In genomic region chr7:77798394-77799077, GRCh38 we compare ENCODE assay signal across 8 cellular contexts. TPM values are rescaled to one million over a fixed set of nuclear protein-coding genes. Genes with fewer than 3 reads are reported as not detected.
A peak's percentile ranks its signal among the peaks of the same experiment; 100 is the strongest.
DNase-seq lines count a peak whose midpoint lies in the region; ATAC-seq and TF ChIP-seq lines count a peak whose summit lies in the region.

TSS of gene PHTF2 (plus strand) at chr7:77798773.
TSS of gene TMEM60 (minus strand) at chr7:77798434. CDS start at chr7:77794373, 4,061 bp downstream.

- H3K4me1 ChIP-seq in gastroesophageal sphincter (peaks cover 0 to 65% (median 7%) of the 10 kb centered on the region in 3 donors), neutrophil (ENCODE audit: control insufficient read depth in 1 of 2, insufficient read depth in 1 of 2, low read depth in 1 of 2, low read length in 1 of 2) (peaks cover 40 to 41% of the 10 kb centered on the region in 2 experiments)

- POLR2A ChIA-PET in GM10248 (lab: Yijun Ruan, JAX), result no interaction called here

- H3K4me3 ChIP-seq in NB4 (ENCODE audit: low read depth, low read length) (peak within 1 kb of the TSS; percentile 88), SK-N-MC (peak within 1 kb of the TSS; percentile 100), gastroesophageal sphincter (peak within 1 kb of the TSS; percentile 81 to 88), neutrophil (ENCODE audit: low read depth in 1 of 2, low read length in 1 of 2) (peak within 1 kb of the TSS; percentile 86 to 99)

- 0 to 1% methylated on average over 12 to 26 of the region's 61 CpGs for WGBS in gastroesophageal sphincter (ENCODE audit: low coverage in 1 of 2), 2 donors

- H3K27ac ChIP-seq in SK-N-MC (peak within 1 kb of the TSS; percentile 74), gastroesophageal sphincter (peak within 1 kb of the TSS; percentile 68 to 93 (median 90)), neutrophil (peak within 1 kb of the TSS; percentile 91), substantia nigra (ENCODE audit: low read depth, low read length, poor library complexity, severe bottlenecking) (peak within 1 kb of the TSS; percentile 82)

- H3K36me3 ChIP-seq in SK-N-MC (ENCODE audit: insufficient read depth, low read length), result peaks cover 11% of the 10 kb centered on the region; the same call in 1 of the 2 replicates
- H3K36me3 ChIP-seq in gastroesophageal sphincter, result peaks cover 0 to 17% of the 10 kb centered on the region in 2 donors
- H3K36me3 ChIP-seq in neutrophil, result no peaks in the 10 kb centered on the region

- DNase-seq in GM10248 (ENCODE audit: extremely low spot score), result peak; percentile 94
- peak; percentile 100 for DNase-seq in NB4 (ENCODE audit: low read depth)
- DNase-seq in SK-N-MC (ENCODE audit: low read depth, low spot score), result peak; percentile 95
- peak; percentile 94 for DNase-seq in activated naive CD4-positive, alpha-beta T cell treated with anti-CD3 and anti-CD28 coated beads, Interleukin-2, amount 50 U/mL, for 16 hours
- DNase-seq in substantia nigra (lab: John Stamatoyannopoulos, UW), result peak; percentile 70 to 100 (median 99)

- CTCF ChIA-PET in GM10248 (lab: Yijun Ruan, JAX), result interaction anchor here (0.6 to 1.9 kb wide), 10 partner anchors 8 to 135 kb away, joined by 3 to 10 read pairs (median 4); no protein-coding TSS in a partner anchor

- H3K27me3 ChIP-seq in gastroesophageal sphincter (no peaks in the 10 kb centered on the region), neutrophil (no peaks in the 10 kb centered on the region)

- TF ChIP-seq CTCF in GM10248 (IDR thresholded peaks at IDR 0.05; ENCODE audit: control extremely low read depth, extremely low read depth, low read depth, missing control alignments), result peak; percentile 54
- peak; percentile 47 for TF ChIP-seq CTCF in NB4 (IDR thresholded peaks at IDR 0.05; ENCODE audit: low read depth, low read length)
- TF ChIP-seq CTCF in gastroesophageal sphincter (IDR thresholded peaks at IDR 0.05), result peak in 3 of 4 experiments; percentile 50 to 82 (median 70)
- TF ChIP-seq CTCF in neutrophil (IDR thresholded peaks at IDR 0.05), result peak; percentile 61

- no peak for TF ChIP-seq EP300 in gastroesophageal sphincter (IDR thresholded peaks at IDR 0.05)

- H3K9ac ChIP-seq in SK-N-MC (ENCODE audit: insufficient read length), result peak within 1 kb of the TSS; percentile 94

- TF ChIP-seq POLR2A in NB4 (IDR thresholded peaks at IDR 0.05; ENCODE audit: extremely low read depth, insufficient read length) (peak; percentile 31), gastroesophageal sphincter (IDR thresholded peaks at IDR 0.05) (peak; percentile 69 to 74)

- no peaks in the 10 kb centered on the region for H3K9me3 ChIP-seq in SK-N-MC (ENCODE audit: low read depth, low read length)
- no peaks in the 10 kb centered on the region for H3K9me3 ChIP-seq in gastroesophageal sphincter
- no peaks in the 10 kb centered on the region for H3K9me3 ChIP-seq in neutrophil

- ATAC-seq in HG02571 (IDR thresholded peaks at IDR 0.05; ENCODE audit: unreplicated experiment), result peak; percentile 91
- ATAC-seq in gastroesophageal sphincter, result peak; percentile 97

RNA-seq across cellular contexts. Expression of gene PHTF2, which starts in this region (rescaled TPM):
- total RNA-seq in gastroesophageal sphincter, result 10 to 100 TPM; 15.1 to 28.8 (median 20.1) TPM

RNA-seq across cellular contexts. Expression of gene TMEM60, which starts in this region (rescaled TPM):
- total RNA-seq in gastroesophageal sphincter, result 10 to 100 TPM; 10.6 to 15.7 (median 13.9) TPM

Comparison
In these comparisons a context has a peak if more than half of its experiments do, and no peak if none do; other contexts are left out.
1. Peak in every context shown above with its lines: DNase-seq, ATAC-seq, H3K4me3 ChIP-seq and H3K27ac ChIP-seq.